8 cellular contexts compared by ENCODE assay signal in the genomic region with DNA sequence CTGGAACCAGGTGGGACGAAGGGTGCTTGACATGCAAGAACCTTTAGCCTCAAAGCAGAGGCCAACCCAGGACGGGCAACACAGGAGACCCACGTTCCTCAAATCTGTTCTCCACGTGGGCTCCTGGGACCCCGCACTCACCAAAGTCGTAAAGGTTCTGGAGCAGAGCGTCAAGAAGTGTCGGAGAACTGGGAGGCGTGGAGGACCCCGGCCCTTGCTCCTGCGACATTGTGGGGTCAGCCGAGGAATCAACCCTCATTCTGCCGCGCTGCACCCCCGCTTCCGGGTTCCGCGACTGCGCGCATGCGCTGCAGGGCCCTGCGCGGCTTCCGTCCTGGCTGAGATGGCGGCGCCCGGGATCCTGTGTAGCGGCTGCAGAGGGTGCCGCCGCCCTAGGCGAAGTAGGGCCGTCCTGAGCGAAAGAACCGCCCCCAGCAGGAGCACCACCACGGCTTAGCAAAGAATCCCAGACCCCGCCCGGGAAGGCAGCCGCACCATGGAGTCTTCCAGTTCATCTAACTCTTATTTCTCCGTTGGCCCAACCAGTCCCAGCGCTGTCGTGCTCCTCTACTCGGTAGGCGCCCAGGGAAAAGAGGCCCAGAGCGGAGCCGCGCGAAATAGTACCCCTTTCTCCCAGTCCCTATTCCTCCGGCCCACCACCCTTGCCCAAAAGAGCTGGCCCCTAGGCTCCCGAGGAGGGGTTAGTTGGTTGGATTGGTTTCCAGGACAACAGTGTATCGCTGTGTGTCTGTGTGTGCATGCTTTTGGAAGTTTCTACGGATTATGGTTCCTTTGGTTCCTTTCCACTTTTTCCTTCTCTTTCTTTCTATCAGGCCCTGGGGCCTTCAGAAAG. TPM values are rescaled to one million over a fixed set of nuclear protein-coding genes. Genes with fewer than 3 reads are reported as not detected.
DNase-seq lines count a peak whose midpoint lies in the region; ATAC-seq and TF ChIP-seq lines count a peak whose summit lies in the region.

A gene (plus strand): TSS at position 330 of the 853 bp plus-strand sequence. CDS start 167 bp downstream, at position 497.

- H3K4me3 ChIP-seq in dorsolateral prefrontal cortex = peak within 1 kb of the TSS; percentile 63 to 99 (median 91)
- H3K4me3 ChIP-seq in lower leg skin (ENCODE audit: low read depth, poor library complexity, severe bottlenecking) = peak within 1 kb of the TSS; percentile 73

- TF ChIP-seq CTCF in dorsolateral prefrontal cortex (IDR thresholded peaks at IDR 0.05 in 54 of 56, conservative IDR thresholded peaks at IDR 0.05 in 2 of 56; ENCODE audit: low read depth in 1 of 56, partially characterized antibody in 56 of 56) (peak in 46 of 56 donors; percentile 14 to 62 (median 32)), lower leg skin (IDR thresholded peaks at IDR 0.05) (no peak)

- H3K36me3 Mint-ChIP-seq in activated CD4-positive, alpha-beta memory T cell treated with anti-CD3 and anti-CD28 coated beads for 36 hours = peaks cover 42% of the 10 kb centered on the region

- ATAC-seq in GM19324 (IDR thresholded peaks at IDR 0.05; ENCODE audit: low FRiP score, unreplicated experiment) (peak; percentile 98), HG03460 (IDR thresholded peaks at IDR 0.05; ENCODE audit: unreplicated experiment) (peak; percentile 95)

- no peaks in the 10 kb centered on the region for H3K27me3 Mint-ChIP-seq in activated CD4-positive, alpha-beta memory T cell treated with anti-CD3 and anti-CD28 coated beads for 36 hours

- peaks cover 54% of the 10 kb centered on the region for H3K4me1 Mint-ChIP-seq in activated CD4-positive, alpha-beta memory T cell treated with anti-CD3 and anti-CD28 coated beads for 36 hours (ENCODE audit: low read depth)

- POLR2A ChIA-PET in activated CD4-positive, alpha-beta memory T cell treated with anti-CD3 and anti-CD28 coated beads for 36 hours (lab: Charles Lee) = interaction anchor here (0.6 to 1.5 kb wide), 5 partner anchors 9 to 459 kb away, joined by 3 to 5 read pairs (median 4); a partner anchor contains a TSS

- H3K9me3 Mint-ChIP-seq in activated CD4-positive, alpha-beta memory T cell treated with anti-CD3 and anti-CD28 coated beads for 36 hours = no peaks in the 10 kb centered on the region

- intact Hi-C loops in activated CD4-positive, alpha-beta memory T cell treated with anti-CD3 and anti-CD28 coated beads for 36 hours (cut with micrococcal nuclease) = loop anchor here (1.0 to 5.0 kb wide), 3 partner anchors 96 to 262 kb away; a partner anchor contains a TSS
- intact Hi-C loops in dorsolateral prefrontal cortex (cut with DNase I) (loop anchor here (2.0 to 5.0 kb wide), 3 partner anchors 96 to 181 kb away; a partner anchor contains a TSS), lower leg skin (cut with DNase I; ENCODE audit: low total_unique reads) (no loop called here)

- H3K4me3 Mint-ChIP-seq in activated CD4-positive, alpha-beta memory T cell treated with anti-CD3 and anti-CD28 coated beads for 36 hours = peak within 1 kb of the TSS; percentile 97

- CTCF ChIA-PET in activated CD4-positive, alpha-beta memory T cell treated with anti-CD3 and anti-CD28 coated beads for 36 hours (lab: Charles Lee) = interaction anchor here (1.0 to 1.9 kb wide), 3 partner anchors 31 to 362 kb away, joined by 4 to 9 read pairs (median 5); a partner anchor contains a TSS

- H3K27ac Mint-ChIP-seq in activated CD4-positive, alpha-beta memory T cell treated with anti-CD3 and anti-CD28 coated beads for 36 hours = peak within 1 kb of the TSS; percentile 92

- peak within 1 kb of the TSS in 56 of 59 donors; percentile 7 to 91 (median 80) for H3K27ac ChIP-seq in dorsolateral prefrontal cortex

- DNase-seq in C1 segment of cervical spinal cord (lab: John Stamatoyannopoulos, UW) (peak; percentile 45 to 92 (median 82)), NCI-H82 treated with DMSO at 0.1 percent for 48 hours (lab: John Stamatoyannopoulos, UW; ENCODE audit: unreplicated experiment) (peak; percentile 70), dorsolateral prefrontal cortex (peak; percentile 69 to 94 (median 77)), lower leg skin (ENCODE audit: low spot score in 2 of 2) (peak; percentile 81 to 97)
- peak; percentile 93 for DNase-seq in activated CD4-positive, alpha-beta memory T cell treated with anti-CD3 and anti-CD28 coated beads for 36 hours
- peak; percentile 86 to 90 for DNase-seq in stimulated activated CD4-positive, alpha-beta T cell treated with anti-CD3 and anti-CD28 coated beads, Interleukin-4, amount 100 ng/mL, for 4 hours

- TF ChIP-seq POLR2A in lower leg skin (IDR thresholded peaks at IDR 0.05) = peak in 1 of 2 donors; percentile 20

- no peaks in the 10 kb centered on the region for H3K27me3 ChIP-seq in dorsolateral prefrontal cortex

- 0 to 1% methylated on average over 18 to 50 of the region's 51 CpGs for WGBS in lower leg skin, 2 donors

RNA-seq across cellular contexts. Expression of the gene that starts here (rescaled TPM):
- total RNA-seq in activated CD4-positive, alpha-beta memory T cell treated with anti-CD3 and anti-CD28 coated beads for 36 hours = 10 to 100 TPM; 56.2 to 60.3 TPM
- total RNA-seq in dorsolateral prefrontal cortex = 10 to 100 TPM; 23.2 to 39.6 (median 30.0) TPM
- total RNA-seq in lower leg skin = 10 to 100 TPM; 24.3 to 45.7 (median 39.9) TPM

Comparison
In these comparisons a context has a peak if more than half of its experiments do, and no peak if none do; other contexts are left out.
1. Peak in every context shown above with its lines: DNase-seq, ATAC-seq, H3K4me3 ChIP-seq and H3K27ac ChIP-seq.
2. CTCF ChIP-seq: peak in dorsolateral prefrontal cortex (46 of 56); none in lower leg skin (0 of 3).